In genomic region chr22:46336119-46337078, GRCh38 we compare ENCODE assay signal across 8 cellular contexts. TPM values are rescaled to one million over a fixed set of nuclear protein-coding genes. Genes with fewer than 3 reads are reported as not detected.
DNase-seq lines count a peak whose midpoint lies in the region; ATAC-seq, FAIRE-seq and TF ChIP-seq lines count a peak whose summit lies in the region.

No MANE protein-coding gene starts in this region.

- no peak for TF ChIP-seq POLR2A in testis (IDR thresholded peaks at IDR 0.05)

- H2AFZ ChIP-seq in PC-3 (ENCODE audit: low read length): peak overlapping the region; percentile 96

- H3K4me2 ChIP-seq in PC-3 (ENCODE audit: low read length): peak overlapping the region; percentile 97

- POLR2A ChIA-PET in PC-3 (lab: Charles Lee; ENCODE audit: unreplicated experiment): interaction anchor here (0.6 kb wide), 1 partner anchor 220 kb away, joined by 6 read pairs; no protein-coding TSS in a partner anchor

- CTCF ChIA-PET in PC-3 (lab: Charles Lee): no interaction called here

- peak; percentile 23 for ATAC-seq in GM19035 (IDR thresholded peaks at IDR 0.05; ENCODE audit: unreplicated experiment)
- ATAC-seq in PC-3: peak; percentile 51
- no peak for ATAC-seq in HG02763 (IDR thresholded peaks at IDR 0.05; ENCODE audit: unreplicated experiment)

- H4K20me1 ChIP-seq in PC-3 (ENCODE audit: low read length): no peaks in the 10 kb centered on the region

- H3K9ac ChIP-seq in PC-3 (ENCODE audit: low read length) (peak overlapping the region; percentile 97), colonic mucosa (ENCODE audit: low read depth in 2 of 2, low read length in 2 of 2) (peak overlapping the region; percentile 88 to 91)

- H3K9me2 ChIP-seq in PC-3 (replicated peaks; ENCODE audit: low read length): no peaks in the 10 kb centered on the region

- TF ChIP-seq CTCF in 22Rv1 (IDR thresholded peaks at IDR 0.05): no peak
- no peak for TF ChIP-seq CTCF in PC-3 (conservative IDR thresholded peaks at IDR 0.05; ENCODE audit: low read depth, low read length)
- TF ChIP-seq CTCF in colonic mucosa (IDR thresholded peaks at IDR 0.05): no peak
- TF ChIP-seq CTCF in testis (IDR thresholded peaks at IDR 0.05): no peak

- peaks cover 8% of the 10 kb centered on the region; the same call in 1 of the 2 replicates for H3K36me3 ChIP-seq in PC-3 (ENCODE audit: low read depth, low read length)
- peaks cover 10% of the 10 kb centered on the region for H3K36me3 ChIP-seq in colonic mucosa
- no peaks in the 10 kb centered on the region for H3K36me3 ChIP-seq in testis (ENCODE audit: low read depth, missing control alignments)

- no peak for FAIRE-seq in RCC 7860 (lab: Jason Lieb, UNC)

- H3K4me3 ChIP-seq in PC-3 (ENCODE audit: low read length) (peak overlapping the region; percentile 97), colonic mucosa (peak overlapping the region; percentile 80), testis (peak overlapping the region; percentile 90 to 96)

- TSS peak; percentile 26 for BruUV-seq in PC-3 (replicated peaks; lab: Mats Ljungman, UMichigan)

- DNase-seq in PC-3: peak; percentile 4
- peak; percentile 43 for DNase-seq in colonic mucosa
- DNase-seq in lung microvascular endothelial cell (ENCODE audit: low read depth in 2 of 2): peak; percentile 37 to 43
- peak; percentile 35 for DNase-seq in testis
- no peak for DNase-seq in RCC 7860 (ENCODE audit: low spot score)

- H3K79me2 ChIP-seq in PC-3 (ENCODE audit: low read length): peaks cover 46% of the 10 kb centered on the region

- intact Hi-C loops in PC-3 (cut with micrococcal nuclease) (no loop called here), colonic mucosa (cut with DNase I) (no loop called here), testis (cut with DNase I; ENCODE audit: low total_unique reads) (no loop called here)

- H3K4me1 ChIP-seq in PC-3 (ENCODE audit: insufficient read depth, low read length) (peaks cover 7% of the 10 kb centered on the region; the same call in 1 of the 2 replicates), colonic mucosa (peaks cover 6% of the 10 kb centered on the region), testis (peaks cover 12% of the 10 kb centered on the region)

- H3K27ac ChIP-seq in 22Rv1: peak overlapping the region; percentile 74
- peak overlapping the region; percentile 35 for H3K27ac ChIP-seq in PC-3 (ENCODE audit: low read length)
- peak overlapping the region; percentile 76 for H3K27ac ChIP-seq in colonic mucosa
- peak overlapping the region; percentile 75 to 90 for H3K27ac ChIP-seq in testis

- 6 to 8% methylated on average over 40 to 41 of the region's 42 CpGs for WGBS in testis, 2 donors

- H3K27me3 ChIP-seq in PC-3 (ENCODE audit: low read length) (no peaks in the 10 kb centered on the region), colonic mucosa (no peaks in the 10 kb centered on the region), testis (no peaks in the 10 kb centered on the region)

- H3F3A ChIP-seq in PC-3 (ENCODE audit: low read length, unreplicated experiment): no peaks in the 10 kb centered on the region

- H3K9me3 ChIP-seq in PC-3 (ENCODE audit: low read length) (no peaks in the 10 kb centered on the region), colonic mucosa (no peaks in the 10 kb centered on the region), testis (no peaks in the 10 kb centered on the region)

RNA-seq across cellular contexts. Expression of gene TRMU, which starts 0.9 kb away (rescaled TPM):
- total RNA-seq in PC-3 (2014; rRNA removed): 63.5 and 63.6 TPM in 2 replicates
- 10 to 100 TPM; 25.2 to 71.8 TPM for total RNA-seq in colonic mucosa
- total RNA-seq in lung microvascular endothelial cell: 13.1 and 19.6 TPM in 2 replicates
- 10 to 100 TPM; 57.3 to 63.5 TPM for total RNA-seq in testis
- 24.8 TPM for polyA plus RNA-seq in testis (ENCODE audit: insufficient read depth, low read depth, low replicate concordance)

RNA-seq across cellular contexts. Expression of gene GTSE1, which starts 39.7 kb away (rescaled TPM):
- total RNA-seq in PC-3 (2014; rRNA removed) (20.6 and 26.4 TPM in 2 replicates), colonic mucosa (10 to 100 TPM in 1 of 2 donors, 1 to 10 TPM in 1; 7.8 to 38.8 TPM), lung microvascular endothelial cell (0.99 and 3.7 TPM in 2 replicates), testis (1 to 10 TPM; 9.0 to 10.0 TPM)
- polyA plus RNA-seq in testis (ENCODE audit: insufficient read depth, low read depth, low replicate concordance): 22.9 TPM
